ENCODE assay signal across 16 cellular contexts in genomic region chr7:70669859-70670258, GRCh38.
DNase-seq lines count a peak whose midpoint lies in the region; ATAC-seq, FAIRE-seq and TF ChIP-seq lines count a peak whose summit lies in the region.
"Had no signal": no experiment of that assay in that cellular context is flagged by ENCODE, and none has a peak within 500 bp of the region (broad histone marks: within the 10 kb centered on the region; RNA-seq: fewer than 3 reads in every experiment).

No MANE protein-coding gene starts in this region.

- DNase-seq in activated gamma-delta T cell treated with Interleukin-2 at 50 U/mL for 16 hours (peak; percentile 46), activated gamma-delta T cell (lab: John Stamatoyannopoulos, UW) (no peak), small intestine (peak; percentile 47), left colon (no peak), GM12891 (ENCODE audit: insufficient read length, low spot score) (no peak)
- DNase-seq in central memory CD4-positive, alpha-beta T cell = peak; percentile 29
- no peak for DNase-seq in activated T-helper 2 cell treated with anti-CD3 and anti-CD28 coated beads, Interferon-gamma antibody, Interleukin-2, Interleukin-4, amounts not matched to agents 10 μg/mL and 5 μg/mL and 100 μg/mL, durations not matched to agents 14 hours and 24 hours and 36 hours (ENCODE audit: low spot score)
- DNase-seq: AML-193, EL, HCEC 1CT, NCI-H1930, NCI-H524, SHP77 had no signal

- no peaks in the 10 kb centered on the region for H3K9me3 Mint-ChIP-seq in activated T-helper 2 cell treated with anti-CD3 and anti-CD28 coated beads, Interferon-gamma antibody, Interleukin-2, Interleukin-4, amounts not matched to agents 10 μg/mL and 5 μg/mL and 100 μg/mL, durations not matched to agents 14 hours and 24 hours and 36 hours

- H3K4me1 Mint-ChIP-seq in activated T-helper 2 cell treated with anti-CD3 and anti-CD28 coated beads, Interferon-gamma antibody, Interleukin-2, Interleukin-4, amounts not matched to agents 10 μg/mL and 5 μg/mL and 100 μg/mL, durations not matched to agents 14 hours and 24 hours and 36 hours (ENCODE audit: low read depth) = no peaks in the 10 kb centered on the region

- H4K20me1 ChIP-seq in Loucy (ENCODE audit: insufficient read depth, low read length, poor library complexity, severe bottlenecking) = no peaks in the 10 kb centered on the region

- no peak for TF ChIP-seq CTCF in Loucy (conservative IDR thresholded peaks at IDR 0.05; ENCODE audit: low read length)

- H3K27ac Mint-ChIP-seq in activated T-helper 2 cell treated with anti-CD3 and anti-CD28 coated beads, Interferon-gamma antibody, Interleukin-2, Interleukin-4, amounts not matched to agents 10 μg/mL and 5 μg/mL and 100 μg/mL, durations not matched to agents 14 hours and 24 hours and 36 hours = no peak overlapping the region

- no peak overlapping the region for H3K27ac ChIP-seq in small intestine (ENCODE audit: low read depth in 1 of 2, low read length in 1 of 2)

- 83 to 91% (median 89%) methylated on average over 8 of the region's 8 CpGs for WGBS in small intestine, 3 donors

- H3K4me3 ChIP-seq in Loucy (ENCODE audit: low read length, poor library complexity, severe bottlenecking) (no peak overlapping the region), small intestine (ENCODE audit: low read depth in 1 of 2, low read length in 2 of 2) (no peak overlapping the region)

- H3K9me3 ChIP-seq in Loucy (ENCODE audit: insufficient read depth, low read depth, low read length) (no peaks in the 10 kb centered on the region), small intestine (ENCODE audit: control insufficient read depth, low read depth) (no peaks in the 10 kb centered on the region)

- TF ChIP-seq POLR2A in GM12891 (IDR thresholded peaks at IDR 0.05; ENCODE audit: low read depth, low read length) = no peak

- no peak for ATAC-seq in left colon
- ATAC-seq: HepG2 had no signal

- H3K27me3 ChIP-seq in Loucy (ENCODE audit: insufficient read depth, low read length, poor library complexity, severe bottlenecking) = no peaks in the 10 kb centered on the region
- H3K27me3 ChIP-seq in small intestine (ENCODE audit: control insufficient read depth in 2 of 2, insufficient read depth in 2 of 2, low read length in 2 of 2) = no peaks in the 10 kb centered on the region

- H3K36me3 ChIP-seq in Loucy (ENCODE audit: insufficient read depth, low read length) = no peaks in the 10 kb centered on the region
- H3K36me3 ChIP-seq in small intestine (ENCODE audit: control insufficient read depth in 2 of 2, insufficient read depth in 2 of 2, low read length in 2 of 2) = no peaks in the 10 kb centered on the region

- H3K27me3 Mint-ChIP-seq in activated T-helper 2 cell treated with anti-CD3 and anti-CD28 coated beads, Interferon-gamma antibody, Interleukin-2, Interleukin-4, amounts not matched to agents 10 μg/mL and 5 μg/mL and 100 μg/mL, durations not matched to agents 14 hours and 24 hours and 36 hours (ENCODE audit: low read depth) = peaks cover 12% of the 10 kb centered on the region

- H3K9ac ChIP-seq in Loucy (ENCODE audit: low read depth, low read length, poor library complexity, severe bottlenecking) = no peak overlapping the region

- no peak for FAIRE-seq in small intestine (lab: Jason Lieb, UNC)
- no peak for FAIRE-seq in GM12891 (lab: Jason Lieb, UNC)
- FAIRE-seq: HepG2, RCC 7860 had no signal

- no peak overlapping the region for H2AFZ ChIP-seq in Loucy (ENCODE audit: low read length)

- intact Hi-C loops in left colon (cut with DNase I, micrococcal nuclease) = loop anchor here in 1 of 2 donors (10.0 kb wide), 1 partner anchor 1705 kb away; no protein-coding TSS in a partner anchor
- intact Hi-C loops in activated T-helper 2 cell treated with anti-CD3 and anti-CD28 coated beads, Interferon-gamma antibody, Interleukin-2, Interleukin-4, amounts not matched to agents 10 μg/mL and 5 μg/mL and 100 μg/mL, durations not matched to agents 14 hours and 24 hours and 36 hours (cut with micrococcal nuclease) = no loop called here

- peak overlapping the region; percentile 17 for H3K4me2 ChIP-seq in Loucy (ENCODE audit: low read depth, low read length, poor library complexity, severe bottlenecking)

- H3K36me3 Mint-ChIP-seq in activated T-helper 2 cell treated with anti-CD3 and anti-CD28 coated beads, Interferon-gamma antibody, Interleukin-2, Interleukin-4, amounts not matched to agents 10 μg/mL and 5 μg/mL and 100 μg/mL, durations not matched to agents 14 hours and 24 hours and 36 hours (ENCODE audit: low read depth) = no peaks in the 10 kb centered on the region

- H3K4me1 ChIP-seq in Loucy (ENCODE audit: insufficient read depth, low read length, poor library complexity, severe bottlenecking) (peaks cover 15% of the 10 kb centered on the region), small intestine (ENCODE audit: control insufficient read depth in 2 of 2, insufficient read depth in 1 of 2, low read depth in 1 of 2, low read length in 1 of 2) (no peaks in the 10 kb centered on the region)

- no peak overlapping the region for H3K4me3 Mint-ChIP-seq in activated T-helper 2 cell treated with anti-CD3 and anti-CD28 coated beads, Interferon-gamma antibody, Interleukin-2, Interleukin-4, amounts not matched to agents 10 μg/mL and 5 μg/mL and 100 μg/mL, durations not matched to agents 14 hours and 24 hours and 36 hours (ENCODE audit: low read depth)

- no peaks in the 10 kb centered on the region for H3K9me2 ChIP-seq in Loucy (replicated peaks; ENCODE audit: low read depth, low read length)

- no peaks in the 10 kb centered on the region for H3K79me2 ChIP-seq in Loucy (ENCODE audit: insufficient read depth, low read length)

- H3F3A ChIP-seq in Loucy (ENCODE audit: low read depth) = no peaks in the 10 kb centered on the region

TF ChIP-seq in GM12891, 5 proteins besides CTCF, POLR2A, EP300 and RAD21:
- TF ChIP-seq SPI1 (IDR thresholded peaks at IDR 0.05; ENCODE audit: low read depth, low read length) = no peak
- TF ChIP-seq POLR2AphosphoS5 (IDR thresholded peaks at IDR 0.05; ENCODE audit: low read depth, low read length) = no peak
- no peak for TF ChIP-seq PAX5 (IDR thresholded peaks at IDR 0.05; ENCODE audit: insufficient read depth, low read length, severe bottlenecking)
- TF ChIP-seq POU2F2 (IDR thresholded peaks at IDR 0.05; ENCODE audit: low read depth, low read length) = no peak
- TF ChIP-seq TAF1 (IDR thresholded peaks at IDR 0.05; ENCODE audit: low read depth, low read length) = no peak

Comparison
In these comparisons a context has a peak if more than half of its experiments do, and no peak if none do; other contexts are left out.
1. DNase-seq: peak in activated gamma-delta T cell treated with Interleukin-2 at 50 U/mL for 16 hours (single experiment), central memory CD4-positive, alpha-beta T cell (single experiment) and small intestine (single experiment); none in activated gamma-delta T cell (single experiment), left colon (0 of 2), activated T-helper 2 cell treated with anti-CD3 and anti-CD28 coated beads, Interferon-gamma antibody, Interleukin-2, Interleukin-4, amounts not matched to agents 10 μg/mL and 5 μg/mL and 100 μg/mL, durations not matched to agents 14 hours and 24 hours and 36 hours (single experiment) and GM12891 (single experiment).